Comparison of ENCODE assay signal across 15 cellular contexts in the genomic region with DNA sequence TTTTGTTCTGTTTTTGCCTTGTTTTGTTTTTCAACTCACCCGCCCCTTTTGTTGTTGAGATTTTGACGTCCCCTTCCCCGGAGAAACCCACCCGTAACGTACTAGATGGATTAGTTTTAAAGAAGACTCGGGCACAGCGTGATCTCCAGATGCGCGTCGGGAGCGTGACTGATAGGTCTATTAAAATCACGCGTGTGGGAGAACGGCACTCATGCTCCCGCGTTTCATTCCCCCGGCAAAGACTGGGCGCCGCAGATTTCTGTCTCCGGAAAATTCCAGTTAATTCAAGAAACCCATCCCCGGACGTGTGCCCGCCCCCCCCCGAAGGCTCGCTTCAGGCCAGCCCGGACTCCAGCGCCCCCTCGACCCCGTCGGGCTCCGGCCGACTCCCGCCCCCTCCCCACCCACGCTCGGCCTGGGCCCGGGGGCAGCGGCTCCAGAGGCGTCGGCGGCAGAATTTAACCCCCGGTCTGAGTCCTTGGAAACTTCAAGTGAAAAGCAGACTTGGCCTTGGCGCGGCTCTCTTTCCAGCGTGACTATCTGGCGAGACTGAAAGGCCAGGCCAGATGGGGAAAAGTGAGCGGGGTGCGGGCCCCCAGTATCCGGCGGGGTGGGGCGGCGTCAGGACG. TPM values are rescaled to one million over a fixed set of nuclear protein-coding genes. Genes with fewer than 3 reads are reported as not detected.
DNase-seq lines count a peak whose midpoint lies in the region; ATAC-seq, FAIRE-seq and TF ChIP-seq lines count a peak whose summit lies in the region.
"Had no signal": no experiment of that assay in that cellular context is flagged by ENCODE, and none has a peak within 500 bp of the region (broad histone marks: within the 10 kb centered on the region; RNA-seq: fewer than 3 reads in every experiment).

No MANE protein-coding gene starts in this region.

- H3K27ac ChIP-seq in layer of hippocampus (ENCODE audit: low read depth, low read length): peak overlapping the region; percentile 4
- H3K27ac ChIP-seq: C4-2B had no signal

- POLR2A ChIA-PET in activated naive CD8-positive, alpha-beta T cell treated with anti-CD3 and anti-CD28 coated beads, Interleukin-2, amount 10 ng/mL, durations not matched to agents 7 days and 5 days (lab: Charles Lee): no interaction called here

- H3K9me3 Mint-ChIP-seq in stimulated activated naive CD8-positive, alpha-beta T cell treated with anti-CD3 and anti-CD28 coated beads, Interleukin-15, Interleukin-2, amounts not matched to agents 100 ng/mL and 50 ng/mL, for 24 hours: peaks cover 7% of the 10 kb centered on the region
- H3K9me3 Mint-ChIP-seq in activated naive CD8-positive, alpha-beta T cell treated with anti-CD3 and anti-CD28 coated beads, Interleukin-2, amount 10 ng/mL, durations not matched to agents 7 days and 5 days: peaks cover 7% of the 10 kb centered on the region
- H3K9me3 Mint-ChIP-seq in type B pancreatic cell: no peaks in the 10 kb centered on the region

- peak overlapping the region; percentile 46 for H3K27ac Mint-ChIP-seq in stimulated activated naive CD8-positive, alpha-beta T cell treated with anti-CD3 and anti-CD28 coated beads, Interleukin-15, Interleukin-2, amounts not matched to agents 100 ng/mL and 50 ng/mL, for 24 hours
- peak overlapping the region; percentile 59 for H3K27ac Mint-ChIP-seq in activated naive CD8-positive, alpha-beta T cell treated with anti-CD3 and anti-CD28 coated beads, Interleukin-2, amount 10 ng/mL, durations not matched to agents 7 days and 5 days
- no peak overlapping the region for H3K27ac Mint-ChIP-seq in type B pancreatic cell
- H3K27ac Mint-ChIP-seq: activated T-helper 2 cell treated with anti-CD3 and anti-CD28 coated beads, Interferon-gamma antibody, Interleukin-2, Interleukin-4, amounts not matched to agents 10 μg/mL and 5 μg/mL and 100 μg/mL, durations not matched to agents 14 hours and 24 hours and 36 hours had no signal

- H3K27me3 ChIP-seq in layer of hippocampus (ENCODE audit: control insufficient read depth, insufficient read depth, low read length): peaks cover 54% of the 10 kb centered on the region

- TF ChIP-seq CTCF in type B pancreatic cell (conservative IDR thresholded peaks at IDR 0.05): no peak

- no peak for ATAC-seq in stimulated activated naive CD8-positive, alpha-beta T cell treated with anti-CD3 and anti-CD28 coated beads, Interleukin-15, Interleukin-2, amounts not matched to agents 100 U/mL and 50 U/mL, for 24 hours
- ATAC-seq in activated naive CD8-positive, alpha-beta T cell treated with anti-CD3 and anti-CD28 coated beads, Interleukin-2, amount 10 ng/mL, durations not matched to agents 7 days and 5 days (ENCODE audit: low read depth): no peak
- ATAC-seq: sciatic nerve had no signal

- H3K36me3 Mint-ChIP-seq in stimulated activated naive CD8-positive, alpha-beta T cell treated with anti-CD3 and anti-CD28 coated beads, Interleukin-15, Interleukin-2, amounts not matched to agents 100 ng/mL and 50 ng/mL, for 24 hours (ENCODE audit: low read depth): peaks cover 12% of the 10 kb centered on the region
- H3K36me3 Mint-ChIP-seq in activated naive CD8-positive, alpha-beta T cell treated with anti-CD3 and anti-CD28 coated beads, Interleukin-2, amount 10 ng/mL, durations not matched to agents 7 days and 5 days: peaks cover 5% of the 10 kb centered on the region
- no peaks in the 10 kb centered on the region for H3K36me3 Mint-ChIP-seq in type B pancreatic cell

- H3K4me1 Mint-ChIP-seq in stimulated activated naive CD8-positive, alpha-beta T cell treated with anti-CD3 and anti-CD28 coated beads, Interleukin-15, Interleukin-2, amounts not matched to agents 100 ng/mL and 50 ng/mL, for 24 hours (ENCODE audit: low read depth): peaks cover 12% of the 10 kb centered on the region
- no peaks in the 10 kb centered on the region for H3K4me1 Mint-ChIP-seq in activated naive CD8-positive, alpha-beta T cell treated with anti-CD3 and anti-CD28 coated beads, Interleukin-2, amount 10 ng/mL, durations not matched to agents 7 days and 5 days
- H3K4me1 Mint-ChIP-seq in type B pancreatic cell (ENCODE audit: unreplicated experiment): peaks cover 5% of the 10 kb centered on the region

- H3K27me3 Mint-ChIP-seq in stimulated activated naive CD8-positive, alpha-beta T cell treated with anti-CD3 and anti-CD28 coated beads, Interleukin-15, Interleukin-2, amounts not matched to agents 100 ng/mL and 50 ng/mL, for 24 hours: peaks cover 71% of the 10 kb centered on the region
- H3K27me3 Mint-ChIP-seq in activated naive CD8-positive, alpha-beta T cell treated with anti-CD3 and anti-CD28 coated beads, Interleukin-2, amount 10 ng/mL, durations not matched to agents 7 days and 5 days: peaks cover 64% of the 10 kb centered on the region
- H3K27me3 Mint-ChIP-seq in type B pancreatic cell: peaks cover 82% of the 10 kb centered on the region

- no peak for DNase-seq in stimulated activated naive CD8-positive, alpha-beta T cell treated with anti-CD3 and anti-CD28 coated beads, Interleukin-15, Interleukin-2, amounts not matched to agents 100 U/mL and 50 U/mL, for 24 hours
- DNase-seq in activated naive CD8-positive, alpha-beta T cell treated with anti-CD3 and anti-CD28 coated beads, Interleukin-2, amount 10 ng/mL, durations not matched to agents 7 days and 5 days: no peak
- DNase-seq in type B pancreatic cell (ENCODE audit: extremely low spot score, unreplicated experiment) (no peak), RCC 7860 (ENCODE audit: low spot score) (no peak), DMS53 treated with DMSO at 0.1 percent for 48 hours (lab: John Stamatoyannopoulos, UW; ENCODE audit: unreplicated experiment) (no peak)
- DNase-seq in stimulated activated CD4-positive, alpha-beta T cell treated with anti-CD3 and anti-CD28 coated beads, Interleukin-2, amount 100 ng/mL, for 48 hours: no peak
- DNase-seq: NCI-H2081 treated with DMSO at 0.1 percent for 48 hours; SK-N-SH; stimulated activated naive CD8-positive, alpha-beta T cell treated with anti-CD3 and anti-CD28 coated beads, Interleukin-15, amount 100 ng/mL, for 72 hours had no signal

- H3K4me3 Mint-ChIP-seq in stimulated activated naive CD8-positive, alpha-beta T cell treated with anti-CD3 and anti-CD28 coated beads, Interleukin-15, Interleukin-2, amounts not matched to agents 100 ng/mL and 50 ng/mL, for 24 hours: no peak overlapping the region
- peak overlapping the region; percentile 26 for H3K4me3 Mint-ChIP-seq in activated naive CD8-positive, alpha-beta T cell treated with anti-CD3 and anti-CD28 coated beads, Interleukin-2, amount 10 ng/mL, durations not matched to agents 7 days and 5 days
- peak overlapping the region; percentile 75 for H3K4me3 Mint-ChIP-seq in type B pancreatic cell
- H3K4me3 Mint-ChIP-seq: stimulated activated naive CD8-positive, alpha-beta T cell treated with anti-CD3 and anti-CD28 coated beads, Interleukin-15, amount 100 ng/mL, for 72 hours had no signal

- FAIRE-seq in RCC 7860 (lab: Jason Lieb, UNC): no peak
- FAIRE-seq: GM18507 had no signal

RNA-seq across cellular contexts. Expression of a gene that starts 5.1 kb away (rescaled TPM):
- total RNA-seq in activated naive CD8-positive, alpha-beta T cell treated with anti-CD3 and anti-CD28 coated beads, Interleukin-2, amount 10 ng/mL, durations not matched to agents 7 days and 5 days: not detected
- 0.17 and 1.3 TPM in 2 replicates for total RNA-seq in type B pancreatic cell (ENCODE audit: low replicate concordance)
- total RNA-seq: activated T-helper 2 cell treated with anti-CD3 and anti-CD28 coated beads, Interferon-gamma antibody, Interleukin-2, Interleukin-4, amounts not matched to agents 10 μg/mL and 5 μg/mL and 100 μg/mL, durations not matched to agents 14 hours and 24 hours and 36 hours; sciatic nerve had no signal
